9 cellular contexts compared by ENCODE assay signal in genomic region chr1:89615676-89616598, GRCh38. TPM values are rescaled to one million over a fixed set of nuclear protein-coding genes. Genes with fewer than 3 reads are reported as not detected.
DNase-seq lines count a peak whose midpoint lies in the region; ATAC-seq, FAIRE-seq and TF ChIP-seq lines count a peak whose summit lies in the region.
"Had no signal": no experiment of that assay in that cellular context is flagged by ENCODE, and none has a peak within 500 bp of the region (broad histone marks: within the 10 kb centered on the region; RNA-seq: fewer than 3 reads in every experiment).

No MANE protein-coding gene starts in this region.

- H3K79me2 ChIP-seq in H1 (ENCODE audit: control insufficient read depth in 1 of 2, insufficient read depth in 2 of 2, low read length in 2 of 2) (no peaks in the 10 kb centered on the region), parathyroid adenoma (no peaks in the 10 kb centered on the region)

- H2AFZ ChIP-seq in H1 (ENCODE audit: low read length) (no peak overlapping the region), parathyroid adenoma (no peak overlapping the region)

- H3K79me1 ChIP-seq in H1 (ENCODE audit: low read depth, low read length): no peaks in the 10 kb centered on the region; the same call in 1 of the 2 replicates

- no peaks in the 10 kb centered on the region for H3K23me2 ChIP-seq in H1 (ENCODE audit: low read depth, low read length)

- TF ChIP-seq RAD21 in H1 (IDR thresholded peaks at IDR 0.05 in 1 of 2, conservative IDR thresholded peaks at IDR 0.05 in 1 of 2; ENCODE audit: low read depth in 2 of 2, low read length in 2 of 2): peak; percentile 7 to 26; a peak in 1 of 4 replicates

- FAIRE-seq in H1 (lab: Jason Lieb, UNC): no peak

- WGBS in H1 (ENCODE audit: extremely low coverage in 1 of 2, insufficient coverage in 1 of 2, insufficient read length in 1 of 2, insufficient replicate concordance in 2 of 2, low coverage in 1 of 2, low lambda C conversion rate in 2 of 2, missing lambda C conversion rate in 1 of 2), 2 experiments: 84% methylated on average over 3 of the region's 3 CpGs; no CpG with 5 or more reads in 1 of the 2 experiments

- H3K9ac ChIP-seq in H1 (replicated peaks in 1 of 4; ENCODE audit: extremely low read depth in 1 of 4, low read depth in 3 of 4, low read length in 3 of 4) (no peak overlapping the region), parathyroid adenoma (no peak overlapping the region)

- no peak overlapping the region for H2BK5ac ChIP-seq in H1 (ENCODE audit: low read depth, low read length)

- POLR2A ChIA-PET in GM10248 (lab: Yijun Ruan, JAX): no interaction called here
- POLR2A ChIA-PET in H1 (lab: Charles Lee; ENCODE audit: partially characterized antibody): interaction anchor here (1.2 kb wide), 1 partner anchor 17 kb away, joined by 3 read pairs; no protein-coding TSS in a partner anchor

- no peak overlapping the region for H2BK20ac ChIP-seq in H1 (ENCODE audit: low read length)

- no peak overlapping the region for H2BK120ac ChIP-seq in H1 (replicated peaks; ENCODE audit: low read depth, low read length)

- H4K20me1 ChIP-seq in H1 (replicated peaks in 1 of 2; ENCODE audit: control insufficient read depth in 1 of 2, insufficient read depth in 2 of 2, low read length in 2 of 2): no peaks in the 10 kb centered on the region

- no peak overlapping the region for H3K18ac ChIP-seq in H1 (ENCODE audit: extremely low read depth, low read length)

- H2BK12ac ChIP-seq in H1 (ENCODE audit: low read depth, low read length): no peak overlapping the region

- no peak overlapping the region for H2AK5ac ChIP-seq in H1 (ENCODE audit: low read depth, low read length)

- TF ChIP-seq POLR2A in H1 (IDR thresholded peaks at IDR 0.05; ENCODE audit: control extremely low read depth in 1 of 2, low read depth in 2 of 2, low read length in 2 of 2): no peak

- no peak overlapping the region for H3K56ac ChIP-seq in H1 (replicated peaks; ENCODE audit: insufficient read length, low read depth, low read length)

- H3K23ac ChIP-seq in H1 (ENCODE audit: insufficient read length): no peak overlapping the region

- H3K4me1 ChIP-seq in H1 (replicated peaks in 1 of 4; ENCODE audit: control insufficient read depth in 3 of 4, insufficient read depth in 4 of 4, low read length in 3 of 4) (no peaks in the 10 kb centered on the region), parathyroid adenoma (no peaks in the 10 kb centered on the region)

- H3K4me3 ChIP-seq in H1 (ENCODE audit: extremely low read depth in 1 of 4, insufficient read depth in 2 of 4, low read depth in 3 of 4, low read length in 4 of 4) (no peak overlapping the region), parathyroid adenoma (ENCODE audit: low read depth, low read length) (no peak overlapping the region)

- no peak overlapping the region for H3K14ac ChIP-seq in H1 (ENCODE audit: insufficient read length)

- H3K36me3 ChIP-seq in H1 (ENCODE audit: control insufficient read depth in 2 of 4, insufficient read depth in 4 of 4, low read length in 3 of 4) (peaks cover 0 to 9% (median 0%) of the 10 kb centered on the region in 4 experiments; a peak in 2 of 8 replicates), parathyroid adenoma (ENCODE audit: control insufficient read depth, insufficient read depth, low read length) (no peaks in the 10 kb centered on the region)
- H3K36me3 ChIP-seq: neutrophil had no signal

- H4K8ac ChIP-seq in H1 (ENCODE audit: extremely low read depth, insufficient read depth, low read length): no peak overlapping the region

- TF ChIP-seq CTCF in GM10248 (IDR thresholded peaks at IDR 0.05; ENCODE audit: control extremely low read depth, extremely low read depth, low read depth, missing control alignments): peak; percentile 15
- TF ChIP-seq CTCF in H1 (IDR thresholded peaks at IDR 0.05; ENCODE audit: control extremely low read depth in 1 of 3, insufficient read depth in 1 of 3, low read depth in 1 of 3, low read length in 3 of 3): peak; percentile 33 to 63 (median 61); a peak in 3 of 4 replicates
- peak; percentile 14 for TF ChIP-seq CTCF in parathyroid adenoma (IDR thresholded peaks at IDR 0.05)

- no peak overlapping the region for H3K4me2 ChIP-seq in H1 (ENCODE audit: insufficient read depth in 1 of 2, low read depth in 2 of 2, low read length in 2 of 2)
- no peak overlapping the region for H3K4me2 ChIP-seq in parathyroid adenoma (ENCODE audit: low read length)

- no peak overlapping the region for H4K5ac ChIP-seq in H1 (ENCODE audit: insufficient read length, low read depth, low read length)

- H3K27me3 ChIP-seq in H1 (replicated peaks in 1 of 4; ENCODE audit: control insufficient read depth in 3 of 4, extremely low read depth in 1 of 4, insufficient read depth in 3 of 4, low read length in 3 of 4) (no peaks in the 10 kb centered on the region; a peak in 1 of 7 replicates), parathyroid adenoma (ENCODE audit: control insufficient read depth, insufficient read depth, low read length) (no peaks in the 10 kb centered on the region)
- H3K27me3 ChIP-seq: neutrophil had no signal

- no peak overlapping the region for H4K91ac ChIP-seq in H1 (replicated peaks; ENCODE audit: insufficient read length, low read length)

- CTCF ChIA-PET in GM10248 (lab: Yijun Ruan, JAX) (interaction anchor here (1.1 to 5.3 kb wide), 6 partner anchors 9 to 373 kb away, joined by 3 to 47 read pairs (median 12); no protein-coding TSS in a partner anchor), H1 (lab: Charles Lee; ENCODE audit: partially characterized antibody) (interaction anchor here (0.6 to 4.3 kb wide), 22 partner anchors 11 to 642 kb away, joined by 3 to 22 read pairs (median 4); partner anchors contain the start of gene LRRC8C)

- H3K9me3 ChIP-seq in H1 (ENCODE audit: insufficient read depth in 2 of 2, low read depth in 1 of 2, low read length in 1 of 2) (peaks cover 5 to 10% of the 10 kb centered on the region in 2 experiments; a peak in 2 of 4 replicates), parathyroid adenoma (ENCODE audit: control insufficient read depth, low read length) (no peaks in the 10 kb centered on the region)
- H3K9me3 ChIP-seq: neutrophil had no signal

- H3K4ac ChIP-seq in H1 (replicated peaks; ENCODE audit: insufficient read length, low read depth, low read length): no peak overlapping the region

- no peak overlapping the region for H2BK15ac ChIP-seq in H1 (ENCODE audit: low read length)

- no peak overlapping the region for H3K27ac ChIP-seq in H1 (ENCODE audit: low read depth, low read length)
- no peak overlapping the region for H3K27ac ChIP-seq in parathyroid adenoma
- H3K27ac ChIP-seq: neutrophil had no signal

- ATAC-seq in HG03045 (IDR thresholded peaks at IDR 0.05; ENCODE audit: unreplicated experiment): no peak

- DNase-seq in GM10248 (ENCODE audit: extremely low spot score) (no peak), NCI-H146 (lab: John Stamatoyannopoulos, UW) (peak; percentile 30), H1 (ENCODE audit: low read depth in 1 of 2, low spot score in 2 of 2) (no peak), ureter (ENCODE audit: low spot score) (no peak), kidney tubule cell (ENCODE audit: low spot score) (no peak), cerebellar nuclear complex (lab: John Stamatoyannopoulos, UW) (no peak)

- no peak for TF ChIP-seq EP300 in H1 (IDR thresholded peaks at IDR 0.05; ENCODE audit: borderline replicate concordance in 1 of 2, low read depth in 2 of 2, low read length in 2 of 2)

TF ChIP-seq in H1, 55 proteins besides CTCF, POLR2A, EP300 and RAD21 (continues in another document):
- TF ChIP-seq CEBPB (IDR thresholded peaks at IDR 0.05; ENCODE audit: low read depth, low read length) (no peak), KDM4A (IDR thresholded peaks at IDR 0.05; ENCODE audit: low read depth, low read length, severe bottlenecking) (no peak), TCF12 (IDR thresholded peaks at IDR 0.05; ENCODE audit: low read depth, low read length) (no peak), KDM5A (IDR thresholded peaks at IDR 0.05; ENCODE audit: low read length) (no peak), BCL11A (IDR thresholded peaks at IDR 0.05; ENCODE audit: low read depth in 2 of 2, low read length in 2 of 2) (no peak), HDAC2 (IDR thresholded peaks at IDR 0.05; ENCODE audit: borderline replicate concordance in 1 of 2, low read depth in 2 of 2, low read length in 2 of 2) (no peak)

RNA-seq across cellular contexts. Expression of gene LRRC8C, which starts 17.0 kb away (rescaled TPM):
- 2.1 and 2.5 TPM in 2 replicates for total RNA-seq in H1 (2021; fragmentation: NEBNext Ultra II Directional; extraction: Animal tissue kit (Norgen Biotek cat#: 25700))
- polyA plus RNA-seq in H1 (2011; rRNA removed): 0.93 and 1.1 TPM in 2 replicates
- 1.4 TPM for polyA plus RNA-seq in H1 (2011; cell fraction: cytosol; rRNA removed)
- polyA plus RNA-seq in H1 (2011; cell fraction: nucleus; rRNA removed): 0.86 TPM
- polyA plus RNA-seq in H1 (2012, experiment 1 of 2): 0.81 to 1.8 TPM (median 1.1 TPM) in 4 replicates
- polyA plus RNA-seq in H1 (2012, experiment 2 of 2): 0.16 TPM
- 2.0 TPM for polyA plus RNA-seq in H1 (2013, experiment 1 of 2)
- 2.2 TPM for polyA plus RNA-seq in H1 (2013, experiment 2 of 2)
- polyA minus RNA-seq in H1 (2011; rRNA and poly(A)+ RNA removed): 2.2 and 2.4 TPM in 2 replicates
- polyA minus RNA-seq in H1 (2011; cell fraction: cytosol; rRNA and poly(A)+ RNA removed): 1.2 TPM
- 1.8 TPM for polyA minus RNA-seq in H1 (2011; cell fraction: nucleus; rRNA and poly(A)+ RNA removed)
- total RNA-seq in ureter: 10.1 TPM
